28 cellular contexts compared by ENCODE assay signal in genomic region chr2:182766626-182767025, GRCh38.
"Had no signal": no experiment of that assay in that cellular context is flagged by ENCODE, and none has a peak within 500 bp of the region (broad histone marks: within the 10 kb centered on the region; RNA-seq: fewer than 3 reads in every experiment).

No MANE protein-coding gene starts in this region.

- H3K27me3 ChIP-seq: brain microvascular endothelial cell, Peyer's patch had no signal

- H3K27ac Mint-ChIP-seq: activated B cell treated with CpG ODN at 0.5 μM for 24 hours; activated CD4-positive, alpha-beta T cell treated with anti-CD3 and anti-CD28 coated beads, Interleukin-2, amount 10 ng/mL, durations not matched to agents 24 days and 14 days; activated CD8-positive, alpha-beta memory T cell treated with anti-CD3 and anti-CD28 coated beads, Interleukin-2, amount 10 ng/mL, durations not matched to agents 7 days and 5 days; activated naive CD4-positive, alpha-beta T cell treated with anti-CD3 and anti-CD28 coated beads, Interleukin-2, amount 50 U/mL, for 24 hours; activated T-cell treated with anti-CD3 and anti-CD28 coated beads, Interleukin-2, amount 50 U/mL, for 24 hours; activated T-helper 1 cell treated with anti-CD3 and anti-CD28 coated beads, Interleukin-12 subunit alpha, Interleukin-12 subunit beta, Interleukin-2, Interleukin-4 antibody, amounts not matched to agents 30 ng/mL and 10 ng/mL and 1 ng/mL, durations not matched to agents 14 hours and 24 hours and 36 hours; IgD-negative memory B cell; T-helper 17 cell had no signal

- ATAC-seq: activated CD8-positive, alpha-beta memory T cell treated with anti-CD3 and anti-CD28 coated beads, Interleukin-2, amount 10 ng/mL, durations not matched to agents 7 days and 5 days; T-helper 17 cell had no signal

- H3K4me3 Mint-ChIP-seq: activated B cell treated with CpG ODN at 0.5 μM for 24 hours; activated CD4-positive, alpha-beta T cell treated with anti-CD3 and anti-CD28 coated beads, Interleukin-2, amount 10 ng/mL, durations not matched to agents 24 days and 14 days; activated CD8-positive, alpha-beta memory T cell treated with anti-CD3 and anti-CD28 coated beads, Interleukin-2, amount 10 ng/mL, durations not matched to agents 7 days and 5 days; activated naive CD4-positive, alpha-beta T cell treated with anti-CD3 and anti-CD28 coated beads, Interleukin-2, amount 50 U/mL, for 24 hours; activated T-cell treated with anti-CD3 and anti-CD28 coated beads, Interleukin-2, amount 50 U/mL, for 24 hours; activated T-helper 1 cell treated with anti-CD3 and anti-CD28 coated beads, Interleukin-12 subunit alpha, Interleukin-12 subunit beta, Interleukin-2, Interleukin-4 antibody, amounts not matched to agents 30 ng/mL and 10 ng/mL and 1 ng/mL, durations not matched to agents 14 hours and 24 hours and 36 hours; IgD-negative memory B cell; T-helper 17 cell had no signal

- H3K4me3 ChIP-seq: Peyer's patch had no signal

- DNase-seq: activated B cell treated with CpG ODN at 0.5 μM for 24 hours; activated CD4-positive, alpha-beta T cell treated with anti-CD3 and anti-CD28 coated beads for 1 hour; activated CD4-positive, alpha-beta T cell treated with anti-CD3 and anti-CD28 coated beads, Interleukin-2, amount 10 ng/mL, durations not matched to agents 24 days and 14 days; activated CD4-positive, alpha-beta T cell treated with anti-CD3 and anti-CD28 coated beads, Interleukin-2, amount 50 U/mL, for 48 hours; activated CD8-positive, alpha-beta memory T cell treated with anti-CD3 and anti-CD28 coated beads, Interleukin-2, amount 10 ng/mL, durations not matched to agents 7 days and 5 days; activated effector memory CD4-positive, alpha-beta T cell treated with Interleukin-2 at 50 U/mL for 16 hours; activated naive CD4-positive, alpha-beta T cell; activated T-cell treated with anti-CD3 and anti-CD28 coated beads, Interleukin-2, amount 50 U/mL, for 24 hours; brain microvascular endothelial cell; caudate nucleus; KG1; NCI-H1092; NCI-H1417; NCI-H2029; NCI-H2107; NCI-H2171 treated with DMSO at 0.1 percent for 48 hours; NCI-H226; NCI-H526; NCI-H774; NK-92 treated with Interleukin-12 subunit alpha and Interleukin-12 subunit beta, amount 100 ng/mL, for 24 hours; Peyer's patch; SHP77 treated with DMSO at 0.1 percent for 48 hours; T-helper 17 cell; T-helper 9 cell had no signal

- H3K9me3 ChIP-seq: Peyer's patch had no signal

- H3K4me1 ChIP-seq: Peyer's patch had no signal

- H3K27me3 Mint-ChIP-seq: activated B cell treated with CpG ODN at 0.5 μM for 24 hours; activated CD4-positive, alpha-beta T cell treated with anti-CD3 and anti-CD28 coated beads, Interleukin-2, amount 10 ng/mL, durations not matched to agents 24 days and 14 days; activated CD8-positive, alpha-beta memory T cell treated with anti-CD3 and anti-CD28 coated beads, Interleukin-2, amount 10 ng/mL, durations not matched to agents 7 days and 5 days; activated naive CD4-positive, alpha-beta T cell treated with anti-CD3 and anti-CD28 coated beads, Interleukin-2, amount 50 U/mL, for 24 hours; activated T-cell treated with anti-CD3 and anti-CD28 coated beads, Interleukin-2, amount 50 U/mL, for 24 hours; IgD-negative memory B cell; T-helper 17 cell had no signal

- H3K27ac ChIP-seq: brain microvascular endothelial cell, Peyer's patch, RWPE1 had no signal
